10 cellular contexts compared by ENCODE assay signal in genomic region chr18:9912285-9912684, GRCh38. TPM values are rescaled to one million over a fixed set of nuclear protein-coding genes. Genes with fewer than 3 reads are reported as not detected.
"Had no signal": no experiment of that assay in that cellular context is flagged by ENCODE, and none has a peak within 500 bp of the region (broad histone marks: within the 10 kb centered on the region; RNA-seq: fewer than 3 reads in every experiment).

No MANE protein-coding gene starts in this region.

RNA-seq across cellular contexts. Expression of gene TXNDC2, which starts 26.5 kb away (rescaled TPM):
- total RNA-seq: activated CD4-positive, alpha-beta T cell treated with anti-CD3 and anti-CD28 coated beads, Interleukin-2, amount 10 ng/mL, durations not matched to agents 7 days and 5 days; activated CD8-positive, alpha-beta memory T cell treated with anti-CD3 and anti-CD28 coated beads, Interleukin-2, amount 10 ng/mL, durations not matched to agents 7 days and 5 days; activated CD8-positive, alpha-beta T cell treated with anti-CD3 and anti-CD28 coated beads for 36 hours; body of pancreas; cardiac muscle cell; cerebellum; endodermal cell; left colon; T-helper 17 cell had no signal
- polyA plus RNA-seq: cardiac muscle cell, keratinocyte had no signal
